17 cellular contexts compared by ENCODE assay signal in genomic region chr5:126120939-126121338, GRCh38.
DNase-seq lines count a peak whose midpoint lies in the region; ATAC-seq lines count a peak whose summit lies in the region.
"Had no signal": no experiment of that assay in that cellular context is flagged by ENCODE, and none has a peak within 500 bp of the region (broad histone marks: within the 10 kb centered on the region; RNA-seq: fewer than 3 reads in every experiment).

No MANE protein-coding gene starts in this region.

- DNase-seq in NCI-H1417 (lab: John Stamatoyannopoulos, UW): peak in 2 of 3 experiments; percentile 43 to 84
- DNase-seq in NCI-H1417 treated with DMSO at 0.1 percent for 48 hours (lab: John Stamatoyannopoulos, UW): no peak
- DNase-seq in DMS79 (lab: John Stamatoyannopoulos, UW): peak; percentile 76
- DNase-seq in NCI-H187 treated with DMSO at 0.1 percent for 48 hours (lab: John Stamatoyannopoulos, UW): peak; percentile 47
- DNase-seq in NCI-H2227 (lab: John Stamatoyannopoulos, UW; ENCODE audit: unreplicated experiment): peak; percentile 65
- no peak for DNase-seq in NCI-H2171 (lab: John Stamatoyannopoulos, UW)
- DNase-seq in activated CD4-positive, alpha-beta T cell treated with anti-CD3 and anti-CD28 coated beads, Interleukin-2, amount 50 U/mL, for 48 hours: no peak
- DNase-seq: Caco-2; CD4-positive, CD25-positive, alpha-beta regulatory T cell; CD8-positive, alpha-beta T cell; DMS153; DND-41; H9; HFFc6 had no signal

- no peak for ATAC-seq in HG02840 (IDR thresholded peaks at IDR 0.05; ENCODE audit: low FRiP score, unreplicated experiment)
- ATAC-seq: CD8-positive, alpha-beta T cell; GM23338; HCT116 had no signal

Comparison
In these comparisons a context has a peak if more than half of its experiments do, and no peak if none do; other contexts are left out.
1. DNase-seq: peak in NCI-H1417 (2 of 3), DMS79 (single experiment), NCI-H187 treated with DMSO at 0.1 percent for 48 hours (single experiment) and NCI-H2227 (single experiment); none in NCI-H1417 treated with DMSO at 0.1 percent for 48 hours (single experiment), NCI-H2171 (single experiment) and activated CD4-positive, alpha-beta T cell treated with anti-CD3 and anti-CD28 coated beads, Interleukin-2, amount 50 U/mL, for 48 hours (0 of 2).